2 cellular contexts compared by ENCODE assay signal in genomic region chr7:4957847-4958476, GRCh38.
TF ChIP-seq lines count a peak whose summit lies in the region.

No MANE protein-coding gene starts in this region.

TF ChIP-seq in HEK293, 187 proteins besides CTCF, POLR2A, EP300 and RAD21:
- TF ChIP-seq EGR2 (tag by site-specific recombination; IDR thresholded peaks at IDR 0.05; ENCODE audit: low read depth) (peak; percentile 39; the same call in 1 of the 2 replicates), ZNF433 (tag by site-specific recombination; IDR thresholded peaks at IDR 0.05; ENCODE audit: low read depth) (no peak), ZNF175 (tag by site-specific recombination; IDR thresholded peaks at IDR 0.05) (no peak), SCRT2 (tag by site-specific recombination; IDR thresholded peaks at IDR 0.05) (peak; percentile 48; the same call in 1 of the 2 replicates), ZNF600 (tag by site-specific recombination; IDR thresholded peaks at IDR 0.05) (no peak), ZFHX2 (tag by site-specific recombination; conservative IDR thresholded peaks at IDR 0.05) (peak; percentile 74)
- TF ChIP-seq, protein P1, sequence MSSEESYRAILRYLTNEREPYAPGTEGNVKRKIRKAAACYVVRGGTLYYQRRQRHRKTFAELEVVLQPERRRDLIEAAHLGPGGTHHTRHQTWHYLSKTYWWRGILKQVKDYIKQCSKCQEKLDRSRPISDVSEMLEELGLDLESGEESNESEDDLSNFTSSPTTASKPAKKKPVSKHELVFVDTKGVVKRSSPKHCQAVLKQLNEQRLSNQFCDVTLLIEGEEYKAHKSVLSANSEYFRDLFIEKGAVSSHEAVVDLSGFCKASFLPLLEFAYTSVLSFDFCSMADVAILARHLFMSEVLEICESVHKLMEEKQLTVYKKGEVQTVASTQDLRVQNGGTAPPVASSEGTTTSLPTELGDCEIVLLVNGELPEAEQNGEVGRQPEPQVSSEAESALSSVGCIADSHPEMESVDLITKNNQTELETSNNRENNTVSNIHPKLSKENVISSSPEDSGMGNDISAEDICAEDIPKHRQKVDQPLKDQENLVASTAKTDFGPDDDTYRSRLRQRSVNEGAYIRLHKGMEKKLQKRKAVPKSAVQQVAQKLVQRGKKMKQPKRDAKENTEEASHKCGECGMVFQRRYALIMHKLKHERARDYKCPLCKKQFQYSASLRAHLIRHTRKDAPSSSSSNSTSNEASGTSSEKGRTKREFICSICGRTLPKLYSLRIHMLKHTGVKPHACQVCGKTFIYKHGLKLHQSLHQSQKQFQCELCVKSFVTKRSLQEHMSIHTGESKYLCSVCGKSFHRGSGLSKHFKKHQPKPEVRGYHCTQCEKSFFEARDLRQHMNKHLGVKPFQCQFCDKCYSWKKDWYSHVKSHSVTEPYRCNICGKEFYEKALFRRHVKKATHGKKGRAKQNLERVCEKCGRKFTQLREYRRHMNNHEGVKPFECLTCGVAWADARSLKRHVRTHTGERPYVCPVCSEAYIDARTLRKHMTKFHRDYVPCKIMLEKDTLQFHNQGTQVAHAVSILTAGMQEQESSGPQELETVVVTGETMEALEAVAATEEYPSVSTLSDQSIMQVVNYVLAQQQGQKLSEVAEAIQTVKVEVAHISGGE (tag by site-specific recombination; conservative IDR thresholded peaks at IDR 0.05; ENCODE audit: low read depth), result peak; percentile 73

TF ChIP-seq in H1, 55 proteins besides CTCF, POLR2A, EP300 and RAD21:
- no peak for TF ChIP-seq EGR1 (IDR thresholded peaks at IDR 0.05; ENCODE audit: borderline replicate concordance, low read depth, low read length)
- TF ChIP-seq JUND (IDR thresholded peaks at IDR 0.05; ENCODE audit: low read length), result no peak
- TF ChIP-seq CBX8 (IDR thresholded peaks at IDR 0.05; ENCODE audit: borderline replicate concordance, low read depth, low read length), result no peak
- no peak for TF ChIP-seq ATF2 (IDR thresholded peaks at IDR 0.05; ENCODE audit: low read length)
- no peak for TF ChIP-seq PHF8 (conservative IDR thresholded peaks at IDR 0.05; ENCODE audit: low read depth, low read length)
- TF ChIP-seq GTF2F1 (IDR thresholded peaks at IDR 0.05; ENCODE audit: borderline replicate concordance, low read depth, low read length), result no peak
- TF ChIP-seq CHD2 (IDR thresholded peaks at IDR 0.05; ENCODE audit: low read length), result no peak
- no peak for TF ChIP-seq RXRA (IDR thresholded peaks at IDR 0.05; ENCODE audit: insufficient read depth, low read depth, low read length)
- no peak for TF ChIP-seq RNF2 (IDR thresholded peaks at IDR 0.05; ENCODE audit: borderline replicate concordance, low read depth, low read length, missing control alignments, poor library complexity, severe bottlenecking)
- no peak for TF ChIP-seq SP4 (IDR thresholded peaks at IDR 0.05; ENCODE audit: low read length)
- TF ChIP-seq CEBPB (IDR thresholded peaks at IDR 0.05; ENCODE audit: low read depth, low read length), result no peak
- TF ChIP-seq SIRT6 (IDR thresholded peaks at IDR 0.05; ENCODE audit: low read length), result no peak
- TF ChIP-seq POU5F1 (IDR thresholded peaks at IDR 0.05; ENCODE audit: low read depth, low read length), result no peak
- no peak for TF ChIP-seq JUN (IDR thresholded peaks at IDR 0.05; ENCODE audit: low read depth, low read length)
- no peak for TF ChIP-seq KDM4A (IDR thresholded peaks at IDR 0.05; ENCODE audit: low read depth, low read length, severe bottlenecking)
- TF ChIP-seq SUZ12 (IDR thresholded peaks at IDR 0.05; ENCODE audit: low read length), result no peak; the same call in 1 of the 2 replicates
